Comparison of ENCODE assay signal across 8 cellular contexts in genomic region chr19:13841339-13842293, GRCh38. TPM values are rescaled to one million over a fixed set of nuclear protein-coding genes. Genes with fewer than 3 reads are reported as not detected.
A peak's percentile ranks its signal among the peaks of the same experiment; 100 is the strongest.
DNase-seq lines count a peak whose midpoint lies in the region; ATAC-seq and TF ChIP-seq lines count a peak whose summit lies in the region.

No MANE protein-coding gene starts in this region.

- H3K9me3 Mint-ChIP-seq in activated CD8-positive, alpha-beta T cell treated with anti-CD3 and anti-CD28 coated beads for 36 hours = no peaks in the 10 kb centered on the region

- peak overlapping the region; percentile 88 for H3K4me3 ChIP-seq in fibroblast of mammary gland (ENCODE audit: control insufficient read depth, low read depth, low read length)
- H3K4me3 ChIP-seq in neuron (ENCODE audit: low read length) = peak overlapping the region; percentile 63

- peaks cover 45% of the 10 kb centered on the region for H3K4me1 Mint-ChIP-seq in activated CD8-positive, alpha-beta T cell treated with anti-CD3 and anti-CD28 coated beads for 36 hours (ENCODE audit: low read depth)

- CTCF ChIA-PET in activated CD8-positive, alpha-beta T cell treated with anti-CD3 and anti-CD28 coated beads for 36 hours (lab: Charles Lee) = interaction anchor here (1.3 to 1.9 kb wide), 2 partner anchors 20 to 53 kb away, joined by 3 to 9 read pairs; no protein-coding TSS in a partner anchor

- intact Hi-C loops in activated CD8-positive, alpha-beta T cell treated with anti-CD3 and anti-CD28 coated beads for 36 hours (cut with micrococcal nuclease) = no loop called here

- H3K27ac Mint-ChIP-seq in activated CD8-positive, alpha-beta T cell treated with anti-CD3 and anti-CD28 coated beads for 36 hours = peak overlapping the region; percentile 99

- DNase-seq in activated T-cell treated with anti-CD3 and anti-CD28 coated beads, Interleukin-2, amount 50 U/mL, for 1 hour = peak; percentile 65
- no peak for DNase-seq in activated T-cell treated with anti-CD3 and anti-CD28 coated beads for 4 hours
- no peak for DNase-seq in activated CD8-positive, alpha-beta T cell treated with anti-CD3 and anti-CD28 coated beads for 36 hours
- no peak for DNase-seq in fibroblast of mammary gland (ENCODE audit: low read depth)
- no peak for DNase-seq in medulla oblongata (ENCODE audit: extremely low spot score)
- no peak for DNase-seq in activated CD4-positive, CD25-positive, alpha-beta regulatory T cell treated with anti-CD3 and anti-CD28 coated beads, Interleukin-2, amount 50 U/mL, for 72 hours

- no peak for TF ChIP-seq CTCF in activated CD8-positive, alpha-beta T cell treated with anti-CD3 and anti-CD28 coated beads for 36 hours (IDR thresholded peaks at IDR 0.05)
- no peak for TF ChIP-seq CTCF in fibroblast of mammary gland (conservative IDR thresholded peaks at IDR 0.05; ENCODE audit: control insufficient read depth, insufficient read depth, low read depth, low read length)

- peaks cover 39% of the 10 kb centered on the region for H3K36me3 Mint-ChIP-seq in activated CD8-positive, alpha-beta T cell treated with anti-CD3 and anti-CD28 coated beads for 36 hours (ENCODE audit: low read depth)

- H3K4me3 Mint-ChIP-seq in activated CD8-positive, alpha-beta T cell treated with anti-CD3 and anti-CD28 coated beads for 36 hours = peak overlapping the region; percentile 97

- H3K9me3 ChIP-seq in neuron (ENCODE audit: low read length) = no peaks in the 10 kb centered on the region

- H3K4me1 ChIP-seq in neuron (ENCODE audit: insufficient read depth, low read length) = peaks cover 30% of the 10 kb centered on the region

- POLR2A ChIA-PET in activated CD8-positive, alpha-beta T cell treated with anti-CD3 and anti-CD28 coated beads for 36 hours (lab: Charles Lee) = interaction anchor here (0.7 to 5.8 kb wide), 3 partner anchors 8 to 21 kb away, joined by 3 to 41 read pairs (median 3); no protein-coding TSS in a partner anchor

- no peaks in the 10 kb centered on the region for H3K27me3 Mint-ChIP-seq in activated CD8-positive, alpha-beta T cell treated with anti-CD3 and anti-CD28 coated beads for 36 hours

- H3K36me3 ChIP-seq in neuron (ENCODE audit: insufficient read depth, low read length) = no peaks in the 10 kb centered on the region

- peak overlapping the region; percentile 65 for H2AFZ ChIP-seq in neuron (ENCODE audit: low read depth, low read length)

- H3K27me3 ChIP-seq in neuron (ENCODE audit: insufficient read depth, low read length) = no peaks in the 10 kb centered on the region

- no peak for ATAC-seq in activated CD8-positive, alpha-beta T cell treated with anti-CD3 and anti-CD28 coated beads for 36 hours
- no peak for ATAC-seq in GM18870 (IDR thresholded peaks at IDR 0.05; ENCODE audit: unreplicated experiment)

RNA-seq across cellular contexts. Expression of gene NANOS3, which starts 35.3 kb away (rescaled TPM):
- total RNA-seq in activated CD8-positive, alpha-beta T cell treated with anti-CD3 and anti-CD28 coated beads for 36 hours = 1 to 10 TPM in 1 of 2 experiments, under 1 TPM in 1; 0.56 to 1.3 TPM

RNA-seq across cellular contexts. Expression of gene ZSWIM4, which starts 46.4 kb away (rescaled TPM):
- total RNA-seq in activated CD8-positive, alpha-beta T cell treated with anti-CD3 and anti-CD28 coated beads for 36 hours = 1 to 10 TPM; 6.6 to 6.8 TPM
